29 cellular contexts compared by ENCODE assay signal in genomic region chr7:85424298-85424697, GRCh38.
"Had no signal": no experiment of that assay in that cellular context is flagged by ENCODE, and none has a peak within 500 bp of the region (broad histone marks: within the 10 kb centered on the region; RNA-seq: fewer than 3 reads in every experiment).

No MANE protein-coding gene starts in this region.

- H3K27ac ChIP-seq: left lung, lower lobe of right lung, neutrophil, parathyroid adenoma, skin epidermis, stomach, testis, thyroid gland, transverse colon, upper lobe of left lung, vagina had no signal

- H3K4me3 ChIP-seq: left lung, lower lobe of right lung, mucosa of descending colon, skin epidermis, stomach, thyroid gland, transverse colon, upper lobe of left lung, vagina had no signal

- H3K27me3 Mint-ChIP-seq: naive thymus-derived CD4-positive, alpha-beta T cell; natural killer cell treated with Interleukin-12 subunit alpha and Interleukin-12 subunit beta and Interleukin-15 and Interleukin-18, amount 100 ng/mL, for 72 hours; progenitor cell of endocrine pancreas; stimulated activated naive B cell treated with anti-CD40 and anti-IgM and Interleukin-4, amounts not matched to agents 10 μg/mL and 1 μg/mL and 100 μg/mL, for 72 hours had no signal

- H3K4me1 ChIP-seq: left lung, lower lobe of right lung, parathyroid adenoma, stomach, transverse colon, upper lobe of left lung, vagina had no signal

- H3K79me2 ChIP-seq: parathyroid adenoma had no signal

- H3K9me3 ChIP-seq: left lung, lower lobe of right lung, mucosa of descending colon, neutrophil, stomach, testis, thyroid gland, transverse colon, upper lobe of left lung, vagina had no signal

- DNase-seq: hippocampal formation; left colon; left lung; lower lobe of right lung; mammary epithelial cell; mesendoderm; mucosa of descending colon; naive thymus-derived CD4-positive, alpha-beta T cell; occipital lobe; retina; stimulated activated CD4-positive, alpha-beta T cell treated with anti-CD3 and anti-CD28 coated beads, Interleukin-4, amount 100 ng/mL, for 4 hours; stimulated activated CD8-positive, alpha-beta memory T cell treated with anti-CD3 and anti-CD28 coated beads, Interleukin-4, amount 100 ng/mL, for 48 hours; stimulated activated naive B cell treated with anti-CD40 and anti-IgM and Interleukin-4, amounts not matched to agents 10 μg/mL and 1 μg/mL and 100 μg/mL, for 72 hours; stimulated activated naive CD8-positive, alpha-beta T cell treated with anti-CD3 and anti-CD28 coated beads, Interleukin-15, Interleukin-2, amounts not matched to agents 100 U/mL and 50 U/mL, for 24 hours; stomach; testis; thyroid gland; transverse colon had no signal

- FAIRE-seq: keratinocyte had no signal

- H3K27ac Mint-ChIP-seq: mesothelial cell of epicardium; naive thymus-derived CD4-positive, alpha-beta T cell; natural killer cell treated with Interleukin-12 subunit alpha and Interleukin-12 subunit beta and Interleukin-15 and Interleukin-18, amount 100 ng/mL, for 72 hours; progenitor cell of endocrine pancreas; stimulated activated naive B cell treated with anti-CD40 and anti-IgM and Interleukin-4, amounts not matched to agents 10 μg/mL and 1 μg/mL and 100 μg/mL, for 72 hours had no signal

- H2AFZ ChIP-seq: parathyroid adenoma had no signal

- H3K4me1 Mint-ChIP-seq: naive thymus-derived CD4-positive, alpha-beta T cell; stimulated activated naive B cell treated with anti-CD40 and anti-IgM and Interleukin-4, amounts not matched to agents 10 μg/mL and 1 μg/mL and 100 μg/mL, for 72 hours had no signal

- H3K9ac ChIP-seq: parathyroid adenoma had no signal

- H3K4me3 Mint-ChIP-seq: mesothelial cell of epicardium; naive thymus-derived CD4-positive, alpha-beta T cell; natural killer cell treated with Interleukin-12 subunit alpha and Interleukin-12 subunit beta and Interleukin-15 and Interleukin-18, amount 100 ng/mL, for 72 hours; stimulated activated naive B cell treated with anti-CD40 and anti-IgM and Interleukin-4, amounts not matched to agents 10 μg/mL and 1 μg/mL and 100 μg/mL, for 72 hours had no signal

- H3K27me3 ChIP-seq: left lung, neutrophil, stomach, testis, thyroid gland, transverse colon, upper lobe of left lung, vagina had no signal

- ATAC-seq: left colon; left lung; mucosa of descending colon; naive thymus-derived CD4-positive, alpha-beta T cell; natural killer cell treated with Interleukin-12 subunit alpha and Interleukin-12 subunit beta and Interleukin-15 and Interleukin-18, amount 100 ng/mL, for 72 hours; right cardiac atrium; sciatic nerve; stimulated activated naive B cell treated with anti-CD40 and anti-IgM and Interleukin-4, amounts not matched to agents 10 μg/mL and 1 μg/mL and 100 μg/mL, for 72 hours had no signal

- H3K36me3 ChIP-seq: left lung, lower lobe of right lung, neutrophil, stomach, thyroid gland, transverse colon, upper lobe of left lung, vagina had no signal

- H3K36me3 Mint-ChIP-seq: naive thymus-derived CD4-positive, alpha-beta T cell; natural killer cell treated with Interleukin-12 subunit alpha and Interleukin-12 subunit beta and Interleukin-15 and Interleukin-18, amount 100 ng/mL, for 72 hours; stimulated activated naive B cell treated with anti-CD40 and anti-IgM and Interleukin-4, amounts not matched to agents 10 μg/mL and 1 μg/mL and 100 μg/mL, for 72 hours had no signal
